Comparison of ENCODE assay signal across 1 cellular context in the genomic region with DNA sequence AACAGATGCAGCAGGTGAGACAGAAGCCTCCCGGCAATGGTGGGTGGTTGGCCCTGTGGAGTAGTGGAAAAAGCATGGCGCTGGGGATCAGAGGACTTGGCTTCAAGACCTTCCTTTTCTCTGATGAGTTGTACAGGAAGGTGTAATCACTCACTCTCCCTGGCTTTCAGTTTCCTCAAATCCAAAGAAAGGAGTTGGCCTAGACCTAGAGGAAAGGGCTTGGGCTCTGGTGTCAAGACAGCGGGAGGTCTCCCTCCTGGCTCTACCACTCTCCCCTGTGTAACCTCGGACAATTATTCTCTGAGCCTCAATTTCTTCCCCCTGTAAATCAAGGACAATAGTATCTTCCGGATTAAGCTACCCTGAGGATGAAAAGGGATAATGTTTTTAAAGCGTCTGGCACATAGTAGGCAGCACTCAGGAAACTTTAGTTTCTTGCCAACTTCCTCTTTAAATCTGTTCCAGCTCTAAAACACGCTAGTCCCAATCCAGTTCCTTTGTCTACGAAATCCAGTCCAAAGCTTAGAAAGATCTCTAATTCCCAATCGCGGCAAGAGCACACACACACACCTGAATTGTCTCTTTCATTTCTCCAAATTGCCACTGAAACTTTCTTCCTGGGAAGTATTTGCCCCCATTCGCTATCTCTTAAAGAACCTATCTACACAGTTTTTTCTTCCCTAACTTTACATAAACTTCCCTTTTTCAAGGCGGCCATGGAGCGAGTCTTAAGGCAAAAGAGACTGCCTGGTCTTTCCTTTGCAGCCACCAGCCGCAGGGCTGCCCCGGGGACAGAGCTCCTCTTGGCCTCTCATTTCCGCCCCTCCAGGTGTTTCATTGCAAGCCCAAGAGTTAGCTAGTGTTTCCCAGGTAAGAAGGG.
A peak's percentile ranks its signal among the peaks of the same experiment; 100 is the strongest.
TF ChIP-seq lines count a peak whose summit lies in the region.

No MANE protein-coding gene starts in this region.

TF ChIP-seq in HepG2, 621 proteins besides CTCF, POLR2A, EP300 and RAD21 (continued from another document):
- TF ChIP-seq PRDM15 (CRISPR knock-in tag; IDR thresholded peaks at IDR 0.05), result peak; percentile 91
